Comparison of ENCODE assay signal across 8 cellular contexts in the genomic region with DNA sequence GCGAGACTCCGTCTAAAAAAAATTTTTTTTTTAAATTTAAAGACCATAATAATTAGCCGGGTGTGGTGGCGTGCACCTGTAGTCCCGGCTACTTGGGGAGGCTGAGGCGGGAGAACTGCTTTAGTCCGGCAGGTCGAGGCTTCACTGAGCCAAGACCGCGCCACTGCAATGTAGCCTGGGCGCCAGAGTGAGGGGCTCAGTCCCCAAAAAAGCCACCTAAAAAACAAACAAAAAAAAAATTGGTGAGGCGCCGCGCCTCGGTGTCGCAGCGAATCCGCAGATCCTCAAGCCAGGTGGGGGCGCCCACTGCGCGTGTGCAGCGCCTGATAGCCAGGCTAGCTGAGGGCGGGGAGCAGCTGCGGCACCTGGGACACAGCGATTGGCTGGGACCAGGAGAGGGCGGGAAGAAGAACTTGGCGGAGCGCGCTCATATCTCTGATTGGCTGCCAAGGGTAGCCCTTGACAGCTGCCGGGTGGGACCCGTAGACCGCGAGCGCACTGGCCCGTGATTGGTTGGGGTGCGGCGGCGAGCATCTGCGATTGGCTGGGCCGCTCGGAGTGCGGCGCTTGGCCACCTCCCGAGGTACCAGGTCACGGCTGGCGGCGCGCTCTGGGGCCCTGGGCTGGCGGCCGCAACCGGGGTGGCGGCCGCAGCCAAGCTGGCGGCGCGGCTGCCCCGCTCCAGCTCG. TPM values are rescaled to one million over a fixed set of nuclear protein-coding genes. Genes with fewer than 3 reads are reported as not detected.
A peak's percentile ranks its signal among the peaks of the same experiment; 100 is the strongest.
DNase-seq lines count a peak whose midpoint lies in the region; ATAC-seq lines count a peak whose summit lies in the region.

No MANE protein-coding gene starts in this region.

- ATAC-seq in GM18502 (IDR thresholded peaks at IDR 0.05; ENCODE audit: poor library complexity, unreplicated experiment) (peak; percentile 95), HG02938 (IDR thresholded peaks at IDR 0.05; ENCODE audit: unreplicated experiment) (peak; percentile 93)
- peak; percentile 99 for ATAC-seq in activated naive CD8-positive, alpha-beta T cell treated with anti-CD3 and anti-CD28 coated beads, Interleukin-2, amount 10 ng/mL, durations not matched to agents 7 days and 5 days (ENCODE audit: low read depth)

- peak; percentile 97 for DNase-seq in NCI-H146 treated with DMSO at 0.1 percent for 48 hours (lab: John Stamatoyannopoulos, UW; ENCODE audit: unreplicated experiment)
- DNase-seq in SW480 (ENCODE audit: low spot score), result peak; percentile 98
- peak; percentile 93 for DNase-seq in activated naive CD8-positive, alpha-beta T cell treated with anti-CD3 and anti-CD28 coated beads, Interleukin-2, amount 10 ng/mL, durations not matched to agents 7 days and 5 days
- DNase-seq in cardiac septum (ENCODE audit: low spot score), result peak; percentile 99
- DNase-seq in renal cortical epithelial cell (ENCODE audit: low read depth), result peak; percentile 96
- no peak for DNase-seq in cortex of kidney (lab: John Stamatoyannopoulos, UW)

- H3K36me3 Mint-ChIP-seq in activated naive CD8-positive, alpha-beta T cell treated with anti-CD3 and anti-CD28 coated beads, Interleukin-2, amount 10 ng/mL, durations not matched to agents 7 days and 5 days, result no peaks in the 10 kb centered on the region

- POLR2A ChIA-PET in activated naive CD8-positive, alpha-beta T cell treated with anti-CD3 and anti-CD28 coated beads, Interleukin-2, amount 10 ng/mL, durations not matched to agents 7 days and 5 days (lab: Charles Lee), result interaction anchor here (0.9 to 1.9 kb wide), 6 partner anchors 16 to 113 kb away, joined by 3 to 12 read pairs (median 8); a partner anchor contains a TSS

- H3K27me3 Mint-ChIP-seq in activated naive CD8-positive, alpha-beta T cell treated with anti-CD3 and anti-CD28 coated beads, Interleukin-2, amount 10 ng/mL, durations not matched to agents 7 days and 5 days, result peaks cover 32% of the 10 kb centered on the region

- intact Hi-C loops in cardiac septum (cut with DNase I), result loop anchor here (2.0 kb wide), 1 partner anchor 17 kb away; a partner anchor contains a TSS

- H3K4me3 Mint-ChIP-seq in activated naive CD8-positive, alpha-beta T cell treated with anti-CD3 and anti-CD28 coated beads, Interleukin-2, amount 10 ng/mL, durations not matched to agents 7 days and 5 days, result peak overlapping the region; percentile 64

- no peaks in the 10 kb centered on the region for H3K9me3 Mint-ChIP-seq in activated naive CD8-positive, alpha-beta T cell treated with anti-CD3 and anti-CD28 coated beads, Interleukin-2, amount 10 ng/mL, durations not matched to agents 7 days and 5 days

- peaks cover 19% of the 10 kb centered on the region for H3K4me1 Mint-ChIP-seq in activated naive CD8-positive, alpha-beta T cell treated with anti-CD3 and anti-CD28 coated beads, Interleukin-2, amount 10 ng/mL, durations not matched to agents 7 days and 5 days

- H3K27ac Mint-ChIP-seq in activated naive CD8-positive, alpha-beta T cell treated with anti-CD3 and anti-CD28 coated beads, Interleukin-2, amount 10 ng/mL, durations not matched to agents 7 days and 5 days, result no peak overlapping the region

RNA-seq across cellular contexts. Expression of a gene that starts 9.0 kb away (rescaled TPM):
- not detected for total RNA-seq in activated naive CD8-positive, alpha-beta T cell treated with anti-CD3 and anti-CD28 coated beads, Interleukin-2, amount 10 ng/mL, durations not matched to agents 7 days and 5 days
- total RNA-seq in cardiac septum, result 2.3 TPM
- 0.20 and 0.35 TPM in 2 replicates for total RNA-seq in renal cortical epithelial cell

RNA-seq across cellular contexts. Expression of a gene that starts 14.3 kb away (rescaled TPM):
- total RNA-seq in activated naive CD8-positive, alpha-beta T cell treated with anti-CD3 and anti-CD28 coated beads, Interleukin-2, amount 10 ng/mL, durations not matched to agents 7 days and 5 days, result not detected
- 0.16 TPM for total RNA-seq in cardiac septum
- total RNA-seq in renal cortical epithelial cell, result 0.70 and 26.6 TPM in 2 replicates

RNA-seq across cellular contexts. Expression of a gene that starts 16.4 kb away (rescaled TPM):
- total RNA-seq in activated naive CD8-positive, alpha-beta T cell treated with anti-CD3 and anti-CD28 coated beads, Interleukin-2, amount 10 ng/mL, durations not matched to agents 7 days and 5 days, result 1 to 10 TPM; 2.9 TPM
- total RNA-seq in cardiac septum (229 TPM), renal cortical epithelial cell (196 and 480 TPM in 2 replicates)

RNA-seq across cellular contexts. Expression of a gene that starts 20.0 kb away (rescaled TPM):
- 10 to 100 TPM; 38.1 to 42.6 TPM for total RNA-seq in activated naive CD8-positive, alpha-beta T cell treated with anti-CD3 and anti-CD28 coated beads, Interleukin-2, amount 10 ng/mL, durations not matched to agents 7 days and 5 days
- total RNA-seq in cardiac septum, result 41.3 TPM
- 8.5 and 13.0 TPM in 2 replicates for total RNA-seq in renal cortical epithelial cell

RNA-seq across cellular contexts. Expression of a gene that starts 20.1 kb away (rescaled TPM):
- total RNA-seq in activated naive CD8-positive, alpha-beta T cell treated with anti-CD3 and anti-CD28 coated beads, Interleukin-2, amount 10 ng/mL, durations not matched to agents 7 days and 5 days, result 10 to 100 TPM; 36.3 to 36.9 TPM
- 13.9 TPM for total RNA-seq in cardiac septum
- total RNA-seq in renal cortical epithelial cell, result 13.5 and 13.7 TPM in 2 replicates

Comparison
In these comparisons a context has a peak if more than half of its experiments do, and no peak if none do; other contexts are left out.
1. RNA of a gene that starts 16.4 kb away (total RNA-seq): 229 TPM in cardiac septum (single experiment) and 196 to 480 TPM in renal cortical epithelial cell; 2.9 TPM in activated naive CD8-positive, alpha-beta T cell treated with anti-CD3 and anti-CD28 coated beads, Interleukin-2, amount 10 ng/mL, durations not matched to agents 7 days and 5 days; every median in the first group is over 10 times any median in the second.
2. Peak in every context shown above with its lines, with median percentiles within 50 percentile points of each other: ATAC-seq.